Comparison of ENCODE assay signal across 7 cellular contexts in the genomic region with DNA sequence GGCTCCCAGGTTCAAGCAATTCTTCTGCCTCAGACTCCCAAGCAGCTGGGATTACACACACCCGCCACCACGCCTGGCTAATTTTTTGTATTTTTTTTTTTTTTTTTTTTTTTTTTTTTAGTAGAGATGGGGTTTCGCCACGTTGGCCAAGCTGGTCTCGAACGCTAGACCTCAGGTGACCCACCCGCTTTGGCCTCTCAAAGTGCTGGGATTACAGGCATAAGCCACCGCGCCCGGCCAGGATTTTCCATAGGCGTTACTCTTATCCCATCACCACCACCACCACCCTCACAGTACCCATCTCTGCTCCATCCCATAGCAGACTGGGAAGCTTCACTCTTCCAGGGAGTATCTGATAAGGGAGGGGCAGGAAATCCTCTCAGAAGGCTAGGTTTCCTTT. TPM values are rescaled to one million over a fixed set of nuclear protein-coding genes. Genes with fewer than 3 reads are reported as not detected.
"Had no signal": no experiment of that assay in that cellular context is flagged by ENCODE, and none has a peak within 500 bp of the region (broad histone marks: within the 10 kb centered on the region; RNA-seq: fewer than 3 reads in every experiment).

No MANE protein-coding gene starts in this region.

RNA-seq across cellular contexts. Expression of a gene that starts 3.8 kb away (rescaled TPM):
- total RNA-seq: dermis microvascular lymphatic vessel endothelial cell, esophagus mucosa, gastrocnemius medialis, glomerular endothelial cell, left ventricle myocardium superior, mammary epithelial cell had no signal
- polyA plus RNA-seq: keratinocyte, mammary epithelial cell had no signal
